Comparison of ENCODE assay signal across 20 cellular contexts in genomic region chr18:58218111-58218510, GRCh38.
DNase-seq lines count a peak whose midpoint lies in the region; ATAC-seq and TF ChIP-seq lines count a peak whose summit lies in the region.
"Had no signal": no experiment of that assay in that cellular context is flagged by ENCODE, and none has a peak within 500 bp of the region (broad histone marks: within the 10 kb centered on the region; RNA-seq: fewer than 3 reads in every experiment).

No MANE protein-coding gene starts in this region.

- no peak overlapping the region for H3K27ac Mint-ChIP-seq in mesothelial cell of epicardium
- H3K27ac Mint-ChIP-seq: activated naive CD8-positive, alpha-beta T cell treated with anti-CD3 and anti-CD28 coated beads, Interleukin-2, amount 50 U/mL, for 24 hours had no signal

- no peaks in the 10 kb centered on the region for H3K27me3 Mint-ChIP-seq in mesothelial cell of epicardium (ENCODE audit: low read depth)

- H3K27me3 ChIP-seq in adipocyte (replicated peaks; ENCODE audit: control insufficient read depth, insufficient read depth, low read length): no peaks in the 10 kb centered on the region
- H3K27me3 ChIP-seq: BLaER1, pancreas, upper lobe of left lung had no signal

- ATAC-seq in HG02852 (IDR thresholded peaks at IDR 0.05; ENCODE audit: unreplicated experiment): no peak
- ATAC-seq: activated naive CD8-positive, alpha-beta T cell treated with anti-CD3 and anti-CD28 coated beads, Interleukin-2, amount 50 U/mL, for 24 hours; activated T-cell treated with anti-CD3 and anti-CD28 coated beads, Interleukin-2, amount 50 U/mL, for 4 hours; pancreas had no signal

- no peaks in the 10 kb centered on the region for H3K36me3 ChIP-seq in adipocyte (ENCODE audit: control insufficient read depth, insufficient read depth, low read length, severe bottlenecking)
- H3K36me3 ChIP-seq: BLaER1, pancreas, upper lobe of left lung had no signal

- no peaks in the 10 kb centered on the region for H3K36me3 Mint-ChIP-seq in mesothelial cell of epicardium

- H3K4me1 ChIP-seq in adipocyte (ENCODE audit: control insufficient read depth, insufficient read depth, low read length): peaks cover 38% of the 10 kb centered on the region

- H3K4me3 ChIP-seq in NB4 (ENCODE audit: low read depth, low read length): no peak overlapping the region
- H3K4me3 ChIP-seq in adipocyte (ENCODE audit: low read length): no peak overlapping the region
- H3K4me3 ChIP-seq in fibroblast of villous mesenchyme (ENCODE audit: low read depth, low read length): no peak overlapping the region
- H3K4me3 ChIP-seq: BLaER1, pancreas, skin epidermis, upper lobe of left lung had no signal

- peaks cover 61% of the 10 kb centered on the region for H3K4me1 Mint-ChIP-seq in mesothelial cell of epicardium

- no peaks in the 10 kb centered on the region for H3K9me3 Mint-ChIP-seq in mesothelial cell of epicardium
- H3K9me3 Mint-ChIP-seq: activated naive CD8-positive, alpha-beta T cell treated with anti-CD3 and anti-CD28 coated beads, Interleukin-2, amount 50 U/mL, for 24 hours; activated T-cell treated with anti-CD3 and anti-CD28 coated beads, Interleukin-2, amount 50 U/mL, for 4 hours had no signal

- H3K9ac ChIP-seq in adipocyte (ENCODE audit: low read length): no peak overlapping the region
- H3K9ac ChIP-seq: BLaER1 had no signal

- no peak for TF ChIP-seq POLR2A in NB4 (IDR thresholded peaks at IDR 0.05; ENCODE audit: extremely low read depth, insufficient read length)

- peak; percentile 76 for DNase-seq in EL
- peak; percentile 61 for DNase-seq in NB4 (ENCODE audit: low read depth)
- DNase-seq in adipocyte (ENCODE audit: low read depth): peak; percentile 83
- DNase-seq in fibroblast of villous mesenchyme (ENCODE audit: low read depth): peak; percentile 60
- no peak for DNase-seq in mesothelial cell of epicardium (ENCODE audit: low spot score in 2 of 2, unreplicated experiment in 2 of 2)
- no peak for DNase-seq in AG20443 (ENCODE audit: low spot score)
- DNase-seq in GF-D8 (lab: John Stamatoyannopoulos, UW): no peak
- DNase-seq: activated CD4-positive, alpha-beta T cell treated with anti-CD3 and anti-CD28 coated beads, Interleukin-2, amount 50 U/mL, for 48 hours; activated naive CD8-positive, alpha-beta T cell treated with anti-CD3 and anti-CD28 coated beads, Interleukin-2, amount 50 U/mL, for 24 hours; activated T-cell treated with anti-CD3 and anti-CD28 coated beads, Interleukin-2, amount 50 U/mL, for 4 hours; DMS79 treated with DMSO at 0.1 percent for 48 hours; KBM-7; NCI-H1694; NCI-H526; pancreas; stimulated activated naive CD4-positive, alpha-beta T cell treated with Interleukin-2 at 50 U/mL for 16 hours; upper lobe of left lung had no signal

- H3K9me3 ChIP-seq in adipocyte (ENCODE audit: control insufficient read depth, low read length): no peaks in the 10 kb centered on the region
- H3K9me3 ChIP-seq: BLaER1, pancreas, upper lobe of left lung had no signal

- H3K4me3 Mint-ChIP-seq in mesothelial cell of epicardium: no peak overlapping the region
- H3K4me3 Mint-ChIP-seq: activated naive CD8-positive, alpha-beta T cell treated with anti-CD3 and anti-CD28 coated beads, Interleukin-2, amount 50 U/mL, for 24 hours; activated T-cell treated with anti-CD3 and anti-CD28 coated beads, Interleukin-2, amount 50 U/mL, for 4 hours had no signal

- TF ChIP-seq CTCF in NB4 (IDR thresholded peaks at IDR 0.05; ENCODE audit: low read depth, low read length) (no peak), fibroblast of villous mesenchyme (IDR thresholded peaks at IDR 0.05; ENCODE audit: insufficient read depth, low read depth, low read length) (no peak), mesothelial cell of epicardium (IDR thresholded peaks at IDR 0.05; ENCODE audit: unreplicated experiment) (no peak)

Comparison
In these comparisons a context has a peak if more than half of its experiments do, and no peak if none do; other contexts are left out.
1. DNase-seq: peak in EL (single experiment), NB4 (single experiment), adipocyte (single experiment) and fibroblast of villous mesenchyme (single experiment); none in mesothelial cell of epicardium (0 of 2), AG20443 (single experiment) and GF-D8 (single experiment).